ENCODE assay signal across 19 cellular contexts in genomic region chr2:25088817-25089485, GRCh38. TPM values are rescaled to one million over a fixed set of nuclear protein-coding genes. Genes with fewer than 3 reads are reported as not detected.
DNase-seq lines count a peak whose midpoint lies in the region; ATAC-seq and TF ChIP-seq lines count a peak whose summit lies in the region.
"Had no signal": no experiment of that assay in that cellular context is flagged by ENCODE, and none has a peak within 500 bp of the region (broad histone marks: within the 10 kb centered on the region; RNA-seq: fewer than 3 reads in every experiment).

No MANE protein-coding gene starts in this region.

- no peak overlapping the region for H2BK15ac ChIP-seq in IMR-90 (ENCODE audit: low read depth, low read length)

- H3K27ac ChIP-seq in BLaER1 (no peak overlapping the region), IMR-90 (ENCODE audit: insufficient read depth, low read length) (no peak overlapping the region), dorsolateral prefrontal cortex (peak overlapping the region in 31 of 59 donors; percentile 1 to 80 (median 42))
- H3K27ac ChIP-seq: ascending aorta, hepatocyte had no signal

- peak; percentile 64 for ATAC-seq in IMR-90 (ENCODE audit: low read depth)
- no peak for ATAC-seq in HG03196 (IDR thresholded peaks at IDR 0.05; ENCODE audit: unreplicated experiment)
- ATAC-seq: CD8-positive, alpha-beta T cell had no signal

- H3K4me3 Mint-ChIP-seq in mesothelial cell of epicardium: no peak overlapping the region
- H3K4me3 Mint-ChIP-seq: CD8-positive, alpha-beta T cell had no signal

- WGBS in IMR-90 (ENCODE audit: extremely low coverage in 2 of 2, insufficient read length in 1 of 2), 2 experiments: no CpG with 5 or more reads among the region's 6 CpGs

- H3K4ac ChIP-seq in IMR-90 (ENCODE audit: low read depth, low read length): no peak overlapping the region

- H4K5ac ChIP-seq in IMR-90 (ENCODE audit: low read depth, low read length): no peak overlapping the region

- H2AK9ac ChIP-seq in IMR-90 (replicated peaks; ENCODE audit: low read depth, low read length, poor library complexity): peak overlapping the region; percentile 55

- H2BK20ac ChIP-seq in IMR-90 (ENCODE audit: low read depth, low read length): no peak overlapping the region

- no peak overlapping the region for H2AFZ ChIP-seq in IMR-90 (replicated peaks; ENCODE audit: low read length, poor library complexity)
- H2AFZ ChIP-seq: hepatocyte had no signal

- no peak for TF ChIP-seq POLR2A in IMR-90 (IDR thresholded peaks at IDR 0.05; ENCODE audit: low read depth, low read length)

- H3K4me3 ChIP-seq in BLaER1 (no peak overlapping the region), IMR-90 (ENCODE audit: insufficient read depth, low read depth, low read length) (no peak overlapping the region), dorsolateral prefrontal cortex (no peak overlapping the region)
- H3K4me3 ChIP-seq: ascending aorta, hepatocyte had no signal

- H3K56ac ChIP-seq in IMR-90 (ENCODE audit: extremely low read depth, insufficient read depth, low read length): no peak overlapping the region

- intact Hi-C loops in IMR-90 (cut with micrococcal nuclease): no loop called here
- intact Hi-C loops in dorsolateral prefrontal cortex (cut with DNase I): no loop called here

- no peaks in the 10 kb centered on the region for H3K79me1 ChIP-seq in IMR-90 (ENCODE audit: low read depth in 1 of 2, low read length in 2 of 2)

- no peak overlapping the region for H3K9ac ChIP-seq in BLaER1
- no peak overlapping the region for H3K9ac ChIP-seq in IMR-90 (ENCODE audit: low read depth, low read length)

- dilution Hi-C loops in IMR-90 (cut with HindIII; ENCODE audit: low sequenced_read_pairs, unreplicated experiment): no loop called here

- TF ChIP-seq CTCF in IMR-90 (conservative IDR thresholded peaks at IDR 0.05; ENCODE audit: low read depth, low read length) (no peak), dorsolateral prefrontal cortex (IDR thresholded peaks at IDR 0.05 in 54 of 56, conservative IDR thresholded peaks at IDR 0.05 in 2 of 56; ENCODE audit: low read depth in 1 of 56, partially characterized antibody in 56 of 56) (no peak), mesothelial cell of epicardium (IDR thresholded peaks at IDR 0.05; ENCODE audit: unreplicated experiment) (no peak)

- H3K18ac ChIP-seq in IMR-90 (ENCODE audit: low read depth, low read length): no peak overlapping the region

- H2BK5ac ChIP-seq in IMR-90 (ENCODE audit: low read depth, low read length, poor library complexity, severe bottlenecking): no peak overlapping the region

- H3K4me2 ChIP-seq in BLaER1 (0 out of 2 replicates have a peak overlapping the region, but pooled peaks have one; percentile 4), IMR-90 (ENCODE audit: low read depth, low read length) (no peak overlapping the region)
- H3K4me2 ChIP-seq: hepatocyte had no signal

- H3K23ac ChIP-seq in IMR-90 (ENCODE audit: low read depth, low read length): no peak overlapping the region

- CTCF ChIA-PET in IMR-90 (lab: Yijun Ruan, JAX): interaction anchor here (0.9 kb wide), 1 partner anchor 10 kb away, joined by 3 read pairs; no protein-coding TSS in a partner anchor

- H3K9me3 Mint-ChIP-seq in mesothelial cell of epicardium: no peaks in the 10 kb centered on the region
- H3K9me3 Mint-ChIP-seq: CD8-positive, alpha-beta T cell had no signal

- no peak overlapping the region for H4K8ac ChIP-seq in IMR-90 (ENCODE audit: low read depth in 2 of 2, low read length in 2 of 2)

- BruUV-seq in IMR-90 (replicated peaks; lab: Mats Ljungman, UMichigan): no TSS peak

- no peak for TF ChIP-seq RAD21 in IMR-90 (IDR thresholded peaks at IDR 0.05; ENCODE audit: low read length)

- no peak overlapping the region for H2BK120ac ChIP-seq in IMR-90 (ENCODE audit: low read depth, low read length)

- POLR2A ChIA-PET in IMR-90 (lab: Charles Lee; ENCODE audit: unreplicated experiment): interaction anchor here (0.6 kb wide), 1 partner anchor 1004 kb away, joined by 3 read pairs; no protein-coding TSS in a partner anchor

- H2AK5ac ChIP-seq in IMR-90 (ENCODE audit: low read depth, low read length): no peak overlapping the region

- H3K36me3 ChIP-seq in BLaER1 (no peaks in the 10 kb centered on the region), IMR-90 (ENCODE audit: control insufficient read depth, insufficient read depth, low read length) (no peaks in the 10 kb centered on the region)
- H3K36me3 ChIP-seq: ascending aorta had no signal

- H3K27me3 ChIP-seq in BLaER1: no peaks in the 10 kb centered on the region
- peaks cover 5% of the 10 kb centered on the region; the same call in 1 of the 2 replicates for H3K27me3 ChIP-seq in IMR-90 (ENCODE audit: control insufficient read depth, insufficient read depth, low read length)
- H3K27me3 ChIP-seq in dorsolateral prefrontal cortex: no peaks in the 10 kb centered on the region
- H3K27me3 ChIP-seq: ascending aorta, hepatocyte had no signal

- no peaks in the 10 kb centered on the region for H3K4me1 ChIP-seq in BLaER1
- H3K4me1 ChIP-seq in IMR-90 (ENCODE audit: control insufficient read depth, insufficient read depth, low read length): no peaks in the 10 kb centered on the region
- H3K4me1 ChIP-seq: ascending aorta had no signal

- peaks cover 10% of the 10 kb centered on the region for H3K36me3 Mint-ChIP-seq in mesothelial cell of epicardium
- H3K36me3 Mint-ChIP-seq: CD8-positive, alpha-beta T cell had no signal

- no peaks in the 10 kb centered on the region for H3K4me1 Mint-ChIP-seq in mesothelial cell of epicardium

- no peaks in the 10 kb centered on the region for H3K9me1 ChIP-seq in IMR-90 (ENCODE audit: insufficient read depth, low read length)

- in situ Hi-C loops in IMR-90 (cut with MboI; ENCODE audit: low sequenced_read_pairs) (no loop called here), KBM-7 (cut with MboI; ENCODE audit: low pct_unique_long_range_greater_than_20kb, low sequenced_read_pairs) (no loop called here)

- H3K9me3 ChIP-seq in BLaER1 (no peaks in the 10 kb centered on the region), IMR-90 (ENCODE audit: control insufficient read depth, insufficient read depth, low read length) (no peaks in the 10 kb centered on the region)
- H3K9me3 ChIP-seq: ascending aorta had no signal

- H3K27me3 Mint-ChIP-seq in mesothelial cell of epicardium (ENCODE audit: low read depth): no peaks in the 10 kb centered on the region

- peak overlapping the region; percentile 13 for H3K27ac Mint-ChIP-seq in mesothelial cell of epicardium
- H3K27ac Mint-ChIP-seq: CD8-positive, alpha-beta T cell had no signal

- H4K91ac ChIP-seq in IMR-90 (ENCODE audit: insufficient read depth, low read depth, low read length): no peak overlapping the region

- H4K20me1 ChIP-seq in BLaER1: no peaks in the 10 kb centered on the region
- H4K20me1 ChIP-seq in IMR-90 (ENCODE audit: insufficient read depth, low read length): no peaks in the 10 kb centered on the region

- H3K14ac ChIP-seq in IMR-90 (replicated peaks; ENCODE audit: low read depth, low read length): no peak overlapping the region

- DNase-seq in IMR-90 (no peak), dorsolateral prefrontal cortex (no peak), mesothelial cell of epicardium (ENCODE audit: low spot score in 2 of 2, unreplicated experiment in 2 of 2) (no peak), KBM-7 (no peak), nucleus accumbens (lab: John Stamatoyannopoulos, UW) (no peak), NCI-H1436 treated with DMSO at 0.1 percent for 48 hours (lab: John Stamatoyannopoulos, UW) (no peak)
- DNase-seq: activated naive CD4-positive, alpha-beta T cell treated with Interleukin-2 at 50 U/mL for 16 hours; CD8-positive, alpha-beta T cell; DMS79 treated with DMSO at 0.1 percent for 48 hours; NCI-H1105; NCI-H2081 treated with DMSO at 0.1 percent for 48 hours; NCI-H510A treated with DMSO at 0.1 percent for 48 hours; SHP77; stimulated activated CD8-positive, alpha-beta memory T cell treated with anti-CD3 and anti-CD28 coated beads, Interleukin-4, amount 100 ng/mL, for 48 hours; T-helper 1 cell had no signal

TF ChIP-seq in IMR-90, 13 proteins besides CTCF, POLR2A, EP300 and RAD21 (continues in another document):
- no peak for TF ChIP-seq SMC3 (IDR thresholded peaks at IDR 0.05; ENCODE audit: low read depth, low read length)
- no peak for TF ChIP-seq MXI1 (IDR thresholded peaks at IDR 0.05; ENCODE audit: borderline replicate concordance, low read depth, low read length)
- TF ChIP-seq ELK1 (IDR thresholded peaks at IDR 0.05; ENCODE audit: borderline replicate concordance, low read depth, low read length): no peak
- TF ChIP-seq MAZ (IDR thresholded peaks at IDR 0.05; ENCODE audit: borderline replicate concordance, low read depth, low read length): no peak
- no peak for TF ChIP-seq CHD1 (IDR thresholded peaks at IDR 0.05; ENCODE audit: low read depth, low read length)
- no peak for TF ChIP-seq RFX5 (IDR thresholded peaks at IDR 0.05; ENCODE audit: low read depth, low read length)
- TF ChIP-seq MAFK (IDR thresholded peaks at IDR 0.05; ENCODE audit: low read depth, low read length): no peak
- no peak for TF ChIP-seq CEBPB (IDR thresholded peaks at IDR 0.05; ENCODE audit: low read depth, low read length)
- no peak for TF ChIP-seq BHLHE40 (IDR thresholded peaks at IDR 0.05; ENCODE audit: low read depth, low read length)
- TF ChIP-seq NFE2L2 (IDR thresholded peaks at IDR 0.05; ENCODE audit: low read depth, low read length): no peak
- TF ChIP-seq RCOR1 (IDR thresholded peaks at IDR 0.05; ENCODE audit: insufficient replicate concordance, low read length): no peak

RNA-seq across cellular contexts. Expression of gene EFR3B, which starts 47.1 kb away (rescaled TPM):
- total RNA-seq in IMR-90 (2012; rRNA removed) (0.90 and 1.1 TPM in 2 replicates), dorsolateral prefrontal cortex (100 to 1,000 TPM in 6 of 120 experiments, 10 to 100 TPM in 114; 44.3 to 131 (median 75.5) TPM), mesothelial cell of epicardium (14.4 to 16.7 TPM (median 15.4 TPM) in 3 replicates)
- 0.36 and 0.38 TPM in 2 replicates for polyA plus RNA-seq in IMR-90 (2012; rRNA removed)
- polyA plus RNA-seq in IMR-90 (2012; cell fraction: cytosol; rRNA removed): 0.14 and 0.18 TPM in 2 replicates
- polyA plus RNA-seq in IMR-90 (2012; cell fraction: nucleus; rRNA removed; ENCODE audit: low replicate concordance): 0.63 and 0.66 TPM in 2 replicates

Comparison
In these comparisons a context has a peak if more than half of its experiments do, and no peak if none do; other contexts are left out.
1. H3K27ac ChIP-seq: peak in dorsolateral prefrontal cortex (31 of 59); none in BLaER1 (single experiment) and IMR-90 (single experiment).